In genomic region chr16:35391328-35391727, GRCh38 we compare ENCODE assay signal across 9 cellular contexts.
A peak's percentile ranks its signal among the peaks of the same experiment; 100 is the strongest.
DNase-seq lines count a peak whose midpoint lies in the region; ATAC-seq, FAIRE-seq and TF ChIP-seq lines count a peak whose summit lies in the region.
"Had no signal": no experiment of that assay in that cellular context is flagged by ENCODE, and none has a peak within 500 bp of the region (broad histone marks: within the 10 kb centered on the region; RNA-seq: fewer than 3 reads in every experiment).

No MANE protein-coding gene starts in this region.

- H3K9me3 ChIP-seq in Caco-2 (no peaks in the 10 kb centered on the region), HEK293 (ENCODE audit: control insufficient read depth, insufficient read depth, low read depth, low read length) (no peaks in the 10 kb centered on the region), Panc1 (ENCODE audit: control insufficient read depth, insufficient read depth, low read depth, low read length) (no peaks in the 10 kb centered on the region), small intestine (ENCODE audit: control insufficient read depth, low read depth) (peaks cover 3% of the 10 kb centered on the region)

- FAIRE-seq in small intestine (lab: Jason Lieb, UNC): no peak

- 48 to 54% (median 52%) methylated on average over 10 of the region's 10 CpGs for WGBS in small intestine, 3 donors

- ATAC-seq in Panc1 (0 out of 2 replicates have a peak, but pooled peaks have one; percentile 63), GM19023 (IDR thresholded peaks at IDR 0.05; ENCODE audit: unreplicated experiment) (no peak)
- ATAC-seq: left colon had no signal

- H3K36me3 Mint-ChIP-seq in Caco-2 (ENCODE audit: insufficient read depth, unreplicated experiment): no peaks in the 10 kb centered on the region

- no peak overlapping the region for H3K4me3 Mint-ChIP-seq in Caco-2 (ENCODE audit: unreplicated experiment)

- no peaks in the 10 kb centered on the region for H3K27me3 ChIP-seq in Caco-2 (replicated peaks; ENCODE audit: control insufficient read depth, insufficient read depth, low read length)
- H3K27me3 ChIP-seq in Panc1 (ENCODE audit: control insufficient read depth, insufficient read depth, low read length): no peaks in the 10 kb centered on the region
- no peaks in the 10 kb centered on the region for H3K27me3 ChIP-seq in small intestine (ENCODE audit: control insufficient read depth in 2 of 2, insufficient read depth in 2 of 2, low read length in 2 of 2)

- no peaks in the 10 kb centered on the region for H3K9me3 Mint-ChIP-seq in Caco-2 (ENCODE audit: unreplicated experiment)

- H3K4me1 ChIP-seq in Caco-2 (no peaks in the 10 kb centered on the region), HEK293 (ENCODE audit: control insufficient read depth, insufficient read depth, low read length) (no peaks in the 10 kb centered on the region), Panc1 (ENCODE audit: control insufficient read depth, insufficient read depth, low read length) (no peaks in the 10 kb centered on the region), small intestine (ENCODE audit: control insufficient read depth in 2 of 2, insufficient read depth in 1 of 2, low read depth in 1 of 2, low read length in 1 of 2) (no peaks in the 10 kb centered on the region)

- H3K27ac ChIP-seq in HEK293 (ENCODE audit: extremely low read depth, low read depth, low read length) (no peak overlapping the region), Panc1 (ENCODE audit: low read length) (no peak overlapping the region), small intestine (ENCODE audit: low read depth in 1 of 2, low read length in 1 of 2) (no peak overlapping the region)

- H3K4me3 ChIP-seq in Caco-2 (ENCODE audit: low read depth, low read length): no peak overlapping the region
- no peak overlapping the region for H3K4me3 ChIP-seq in HEK293 (ENCODE audit: low read depth, low read length)
- H3K4me3 ChIP-seq in Panc1 (ENCODE audit: low read depth in 2 of 2, low read length in 2 of 2): no peak overlapping the region
- H3K4me3 ChIP-seq in fibroblast of pulmonary artery (replicated peaks; ENCODE audit: low read depth, low read length): no peak overlapping the region
- H3K4me3 ChIP-seq in retinal pigment epithelial cell (ENCODE audit: low read length): no peak overlapping the region
- H3K4me3 ChIP-seq in small intestine (ENCODE audit: low read depth in 1 of 2, low read length in 2 of 2): no peak overlapping the region

- DNase-seq in Caco-2: peak; percentile 58 to 59
- DNase-seq in Panc1 (ENCODE audit: low read depth, low spot score): peak; percentile 36
- peak; percentile 37 for DNase-seq in fibroblast of pulmonary artery (ENCODE audit: low read depth)
- DNase-seq in retinal pigment epithelial cell (ENCODE audit: low read depth): no peak
- no peak for DNase-seq in COLO829 (ENCODE audit: low spot score)
- DNase-seq in small intestine: no peak

- POLR2A ChIA-PET in Caco-2 (lab: Charles Lee) (no interaction called here), HEK293 (lab: Yijun Ruan, JAX) (no interaction called here), Panc1 (lab: Charles Lee) (no interaction called here)

- H3K36me3 ChIP-seq in Caco-2 (ENCODE audit: control insufficient read depth, insufficient read depth, low read length) (no peaks in the 10 kb centered on the region), HEK293 (ENCODE audit: control insufficient read depth in 2 of 2, insufficient read depth in 1 of 2, low read length in 2 of 2) (no peaks in the 10 kb centered on the region), Panc1 (ENCODE audit: control insufficient read depth, insufficient read depth, low read length) (no peaks in the 10 kb centered on the region), small intestine (ENCODE audit: control insufficient read depth in 2 of 2, insufficient read depth in 2 of 2, low read length in 2 of 2) (no peaks in the 10 kb centered on the region)

- no peaks in the 10 kb centered on the region for H3K27me3 Mint-ChIP-seq in Caco-2 (ENCODE audit: insufficient read depth, unreplicated experiment)

- no peaks in the 10 kb centered on the region for H3K4me1 Mint-ChIP-seq in Caco-2 (ENCODE audit: low read depth, unreplicated experiment)

- BruUV-seq in Caco-2 (replicated peaks; lab: Mats Ljungman, UMichigan) (no TSS peak), Panc1 (replicated peaks; lab: Mats Ljungman, UMichigan) (no TSS peak)

- in situ Hi-C loops in Panc1 (cut with HindIII; ENCODE audit: low pct_unique_long_range_greater_than_20kb, low sequenced_read_pairs): no loop called here

- TF ChIP-seq CTCF in Caco-2 (IDR thresholded peaks at IDR 0.05; ENCODE audit: insufficient read depth in 1 of 2, low read depth in 1 of 2, low read length in 1 of 2, severe bottlenecking in 1 of 2, unreplicated experiment in 1 of 2) (peak; percentile 61 to 63), HEK293 (tag by site-specific recombination; IDR thresholded peaks at IDR 0.05) (no peak), Panc1 (IDR thresholded peaks at IDR 0.05) (peak; percentile 76), fibroblast of pulmonary artery (IDR thresholded peaks at IDR 0.05; ENCODE audit: low read length, missing control alignments) (peak; percentile 50), retinal pigment epithelial cell (conservative IDR thresholded peaks at IDR 0.05; ENCODE audit: low read depth, low read length) (peak; percentile 54)

- intact Hi-C loops in Caco-2 (cut with micrococcal nuclease; ENCODE audit: unreplicated experiment): no loop called here
- intact Hi-C loops in Panc1 (cut with micrococcal nuclease; ENCODE audit: unreplicated experiment): no loop called here

- CTCF ChIA-PET in Caco-2 (lab: Charles Lee): no interaction called here
- CTCF ChIA-PET in HEK293 (lab: Yijun Ruan, JAX): interaction anchor here (0.7 to 1.4 kb wide), 8 partner anchors 8 to 203 kb away, joined by 3 to 7 read pairs (median 4); no protein-coding TSS in a partner anchor
- CTCF ChIA-PET in Panc1 (lab: Charles Lee): no interaction called here

- H3K27ac Mint-ChIP-seq in Caco-2 (ENCODE audit: unreplicated experiment): no peak overlapping the region

TF ChIP-seq in HEK293, 187 proteins besides CTCF, POLR2A, EP300 and RAD21:
- no peak for TF ChIP-seq ZNF211 (tag by site-specific recombination; IDR thresholded peaks at IDR 0.05; ENCODE audit: low read depth)
- TF ChIP-seq ZNF501 (tag by site-specific recombination; IDR thresholded peaks at IDR 0.05): no peak
- no peak for TF ChIP-seq KLF9 (tag by site-specific recombination; IDR thresholded peaks at IDR 0.05; ENCODE audit: low read depth)
- no peak for TF ChIP-seq ZNF555 (tag by site-specific recombination; conservative IDR thresholded peaks at IDR 0.05)
- TF ChIP-seq ZNF654 (tag by site-specific recombination; IDR thresholded peaks at IDR 0.05; ENCODE audit: low read depth): peak; percentile 50
- TF ChIP-seq OVOL3 (tag by site-specific recombination; IDR thresholded peaks at IDR 0.05): no peak
- TF ChIP-seq MZF1 (tag by site-specific recombination; IDR thresholded peaks at IDR 0.05; ENCODE audit: borderline replicate concordance): no peak

Comparison
In these comparisons a context has a peak if more than half of its experiments do, and no peak if none do; other contexts are left out.
1. DNase-seq: peak in Caco-2 (2 of 2), Panc1 (single experiment) and fibroblast of pulmonary artery (single experiment); none in retinal pigment epithelial cell (single experiment), COLO829 (single experiment) and small intestine (single experiment).